ENCODE assay signal across 21 cellular contexts in the genomic region with DNA sequence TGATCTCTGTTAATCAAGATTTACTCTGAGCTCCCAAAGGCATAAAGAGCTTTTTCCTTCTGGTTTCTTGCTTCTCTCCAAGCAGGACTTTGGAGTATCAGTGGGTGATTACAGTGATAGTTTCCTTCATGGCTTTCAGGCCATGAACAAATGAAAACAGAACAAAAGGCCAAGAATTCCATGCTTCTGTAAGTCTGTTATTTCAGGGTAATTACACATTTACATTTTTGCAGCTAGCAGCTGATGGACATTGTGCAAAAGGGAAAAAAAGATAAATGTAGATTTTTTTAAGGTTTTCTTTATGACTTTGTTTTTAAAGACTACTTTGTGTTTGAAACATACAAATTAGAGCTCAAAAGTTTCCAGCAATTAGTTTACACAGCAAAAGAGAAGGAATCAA.
DNase-seq lines count a peak whose midpoint lies in the region; ATAC-seq and TF ChIP-seq lines count a peak whose summit lies in the region.
"Had no signal": no experiment of that assay in that cellular context is flagged by ENCODE, and none has a peak within 500 bp of the region (broad histone marks: within the 10 kb centered on the region; RNA-seq: fewer than 3 reads in every experiment).

No MANE protein-coding gene starts in this region.

- no peaks in the 10 kb centered on the region for H3K27me3 ChIP-seq in thyroid gland
- H3K27me3 ChIP-seq: BLaER1 treated with 17β-estradiol and CSF1 and Interleukin-3, amounts not matched to agents 10 nM and 100 nM had no signal

- no peaks in the 10 kb centered on the region for H3K27me3 Mint-ChIP-seq in osteocyte (ENCODE audit: unreplicated experiment)
- H3K27me3 Mint-ChIP-seq: B cell; CD4-positive, alpha-beta T cell had no signal

- no peaks in the 10 kb centered on the region for H3K36me3 Mint-ChIP-seq in osteocyte (ENCODE audit: unreplicated experiment)
- H3K36me3 Mint-ChIP-seq: CD8-positive, alpha-beta T cell had no signal

- no peak overlapping the region for H3K4me3 ChIP-seq in fibroblast of villous mesenchyme (ENCODE audit: low read depth, low read length)
- H3K4me3 ChIP-seq in thyroid gland (replicated peaks in 1 of 3): no peak overlapping the region
- H3K4me3 ChIP-seq: A549; BLaER1 treated with 17β-estradiol and CSF1 and Interleukin-3, amounts not matched to agents 10 nM and 100 nM had no signal

- no peak for TF ChIP-seq POLR2A in thyroid gland (IDR thresholded peaks at IDR 0.05)

- intact Hi-C loops in thyroid gland (cut with DNase I): no loop called here

- H3K9me3 Mint-ChIP-seq in osteocyte (ENCODE audit: unreplicated experiment): no peaks in the 10 kb centered on the region
- H3K9me3 Mint-ChIP-seq: CD8-positive, alpha-beta T cell had no signal

- peak; percentile 18 for DNase-seq in EH (ENCODE audit: low read depth)
- peak; percentile 17 for DNase-seq in astrocyte of the hippocampus (ENCODE audit: low read depth, low spot score)
- DNase-seq in fibroblast of villous mesenchyme (ENCODE audit: low read depth): peak; percentile 17
- no peak for DNase-seq in osteocyte (ENCODE audit: extremely low spot score, unreplicated experiment)
- no peak for DNase-seq in NCI-H146 (lab: John Stamatoyannopoulos, UW)
- no peak for DNase-seq in retina
- DNase-seq in thyroid gland: no peak
- DNase-seq: AML-193; Caco-2; Calu3; CD4-positive, alpha-beta T cell; CD8-positive, alpha-beta T cell; DMS79; DND-41; GF-D8 had no signal

- no peak overlapping the region for H3K4me3 Mint-ChIP-seq in osteocyte (ENCODE audit: unreplicated experiment)
- H3K4me3 Mint-ChIP-seq: B cell; CD4-positive, alpha-beta T cell; CD8-positive, alpha-beta T cell had no signal

- no peaks in the 10 kb centered on the region for H3K36me3 ChIP-seq in thyroid gland
- H3K36me3 ChIP-seq: BLaER1 treated with 17β-estradiol and CSF1 and Interleukin-3, amounts not matched to agents 10 nM and 100 nM had no signal

- no peaks in the 10 kb centered on the region for H3K4me1 ChIP-seq in thyroid gland
- H3K4me1 ChIP-seq: A549, Caco-2 had no signal

- H3K27ac ChIP-seq in thyroid gland: no peak overlapping the region
- H3K27ac ChIP-seq: 22Rv1; A549; BLaER1 treated with 17β-estradiol and CSF1 and Interleukin-3, amounts not matched to agents 10 nM and 100 nM; C4-2B had no signal

- no peaks in the 10 kb centered on the region for H3K9me3 ChIP-seq in thyroid gland
- H3K9me3 ChIP-seq: A549; BLaER1 treated with 17β-estradiol and CSF1 and Interleukin-3, amounts not matched to agents 10 nM and 100 nM; Caco-2 had no signal

- H3K4me1 Mint-ChIP-seq in osteocyte (ENCODE audit: unreplicated experiment): peaks cover 18% of the 10 kb centered on the region
- H3K4me1 Mint-ChIP-seq: B cell had no signal

- no peak for TF ChIP-seq CTCF in fibroblast of villous mesenchyme (IDR thresholded peaks at IDR 0.05; ENCODE audit: insufficient read depth, low read depth, low read length)
- no peak for TF ChIP-seq CTCF in osteocyte (IDR thresholded peaks at IDR 0.05)
- TF ChIP-seq CTCF in thyroid gland (IDR thresholded peaks at IDR 0.05): no peak

- no peak for ATAC-seq in HG03159 (IDR thresholded peaks at IDR 0.05; ENCODE audit: unreplicated experiment)
- ATAC-seq: A549; CD8-positive, alpha-beta T cell had no signal

- peak overlapping the region; percentile 11 for H3K27ac Mint-ChIP-seq in osteocyte (ENCODE audit: unreplicated experiment)
- H3K27ac Mint-ChIP-seq: B cell; CD4-positive, alpha-beta T cell; CD8-positive, alpha-beta T cell had no signal

Comparison
In these comparisons a context has a peak if more than half of its experiments do, and no peak if none do; other contexts are left out.
1. DNase-seq: peak in EH (single experiment), astrocyte of the hippocampus (single experiment) and fibroblast of villous mesenchyme (single experiment); none in osteocyte (single experiment), NCI-H146 (single experiment), retina (single experiment) and thyroid gland (0 of 2).